Comparison of ENCODE assay signal across 18 cellular contexts in the genomic region with DNA sequence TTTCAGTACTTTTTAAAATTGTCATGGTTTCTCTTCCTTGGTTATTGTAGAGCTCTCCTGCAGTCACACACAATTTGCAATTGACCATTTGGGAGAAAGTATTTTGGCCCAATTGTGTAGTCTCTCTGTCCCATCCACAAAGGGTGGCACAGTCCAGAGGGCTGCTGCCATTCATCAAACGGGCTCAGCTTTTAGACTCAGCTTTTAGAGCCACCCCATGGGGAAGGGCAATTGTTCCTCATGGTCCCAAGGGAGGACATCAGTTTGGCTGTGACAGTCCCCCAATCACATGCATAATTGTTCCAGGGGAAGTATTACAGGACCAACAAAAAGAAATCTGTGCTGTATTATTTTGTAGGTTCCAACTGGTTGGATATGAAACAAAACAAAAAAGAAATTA.
DNase-seq lines count a peak whose midpoint lies in the region; ATAC-seq and TF ChIP-seq lines count a peak whose summit lies in the region.
"Had no signal": no experiment of that assay in that cellular context is flagged by ENCODE, and none has a peak within 500 bp of the region (broad histone marks: within the 10 kb centered on the region; RNA-seq: fewer than 3 reads in every experiment).

No MANE protein-coding gene starts in this region.

- ATAC-seq in WTC11 (no peak), HG03097 (IDR thresholded peaks at IDR 0.05; ENCODE audit: low FRiP score, unreplicated experiment) (no peak)
- ATAC-seq: CD8-positive, alpha-beta T cell had no signal

- H3K4me3 Mint-ChIP-seq in WTC11 (no peak overlapping the region), neural progenitor cell (no peak overlapping the region)
- H3K4me3 Mint-ChIP-seq: B cell; CD4-positive, CD25-positive, alpha-beta regulatory T cell; CD8-positive, alpha-beta T cell had no signal

- in situ Hi-C loops in G401 (cut with HindIII; ENCODE audit: low sequenced_read_pairs) = no loop called here

- peaks cover 10% of the 10 kb centered on the region for H3K4me1 ChIP-seq in neural progenitor cell
- H3K4me1 ChIP-seq in osteoblast (ENCODE audit: insufficient read depth, low read length) = no peaks in the 10 kb centered on the region
- H3K4me1 ChIP-seq: BLaER1 had no signal

- H3K27ac Mint-ChIP-seq in WTC11 = 0 out of 2 replicates have a peak overlapping the region, but pooled peaks have one; percentile 22
- H3K27ac Mint-ChIP-seq in neural progenitor cell = peak overlapping the region; percentile 64
- H3K27ac Mint-ChIP-seq: B cell; CD4-positive, CD25-positive, alpha-beta regulatory T cell; CD8-positive, alpha-beta T cell had no signal

- no peak overlapping the region for H3K4me3 ChIP-seq in neural progenitor cell
- no peak overlapping the region for H3K4me3 ChIP-seq in osteoblast (ENCODE audit: insufficient read depth, low read length)
- H3K4me3 ChIP-seq: BLaER1, GM23248 had no signal

- H3K4me1 Mint-ChIP-seq in WTC11 (peaks cover 3% of the 10 kb centered on the region), neural progenitor cell (peaks cover 9% of the 10 kb centered on the region)
- H3K4me1 Mint-ChIP-seq: B cell; CD4-positive, CD25-positive, alpha-beta regulatory T cell had no signal

- no peaks in the 10 kb centered on the region for H4K20me1 ChIP-seq in neural progenitor cell (ENCODE audit: low read depth)
- no peaks in the 10 kb centered on the region for H4K20me1 ChIP-seq in osteoblast (ENCODE audit: insufficient read depth, low read length)
- H4K20me1 ChIP-seq: BLaER1 had no signal

- no peaks in the 10 kb centered on the region for H3K27me3 Mint-ChIP-seq in WTC11 (ENCODE audit: low read depth)
- peaks cover 4% of the 10 kb centered on the region for H3K27me3 Mint-ChIP-seq in neural progenitor cell (ENCODE audit: insufficient read depth, low read depth)
- H3K27me3 Mint-ChIP-seq: CD4-positive, CD25-positive, alpha-beta regulatory T cell had no signal

- CTCF ChIA-PET in WTC11 (lab: Charles Lee) = no interaction called here

- H3K27ac ChIP-seq in neural progenitor cell (no peak overlapping the region), osteoblast (ENCODE audit: low read depth, low read length) (no peak overlapping the region)
- H3K27ac ChIP-seq: BLaER1, C4-2B, GM23248 had no signal

- H2AFZ ChIP-seq in neural progenitor cell (replicated peaks) (no peak overlapping the region), osteoblast (ENCODE audit: low read length) (no peak overlapping the region)
- H2AFZ ChIP-seq: GM23248 had no signal

- H3K4me2 ChIP-seq in neural progenitor cell (peak overlapping the region; percentile 24), osteoblast (ENCODE audit: insufficient read depth, low read length) (no peak overlapping the region)
- H3K4me2 ChIP-seq: BLaER1 had no signal

- TF ChIP-seq CTCF in WTC11 (IDR thresholded peaks at IDR 0.05) (no peak), neural progenitor cell (IDR thresholded peaks at IDR 0.05) (no peak), osteoblast (IDR thresholded peaks at IDR 0.05; ENCODE audit: extremely low read depth, low read depth, low read length) (no peak)

- no peaks in the 10 kb centered on the region for H3K36me3 Mint-ChIP-seq in WTC11
- H3K36me3 Mint-ChIP-seq in neural progenitor cell = no peaks in the 10 kb centered on the region
- H3K36me3 Mint-ChIP-seq: CD4-positive, CD25-positive, alpha-beta regulatory T cell; CD8-positive, alpha-beta T cell had no signal

- H3F3A ChIP-seq in neural progenitor cell (ENCODE audit: low read depth) = peaks cover 7% of the 10 kb centered on the region

- POLR2A ChIA-PET in WTC11 (lab: Charles Lee) = no interaction called here

- no peaks in the 10 kb centered on the region for H3K79me2 ChIP-seq in neural progenitor cell (ENCODE audit: low read depth)
- H3K79me2 ChIP-seq in osteoblast (ENCODE audit: insufficient read depth, low read length) = no peaks in the 10 kb centered on the region

- H3K36me3 ChIP-seq in neural progenitor cell = no peaks in the 10 kb centered on the region
- no peaks in the 10 kb centered on the region for H3K36me3 ChIP-seq in osteoblast (ENCODE audit: insufficient read depth, low read length)
- H3K36me3 ChIP-seq: BLaER1 had no signal

- H3K9ac ChIP-seq in neural progenitor cell = no peak overlapping the region
- H3K9ac ChIP-seq: BLaER1, GM23248 had no signal

- H3K9me3 ChIP-seq in neural progenitor cell (ENCODE audit: low read depth) = no peaks in the 10 kb centered on the region
- no peaks in the 10 kb centered on the region for H3K9me3 ChIP-seq in osteoblast (ENCODE audit: low read depth, low read length)
- H3K9me3 ChIP-seq: BLaER1, Caco-2 had no signal

- H3K9me3 Mint-ChIP-seq in WTC11 (no peaks in the 10 kb centered on the region), neural progenitor cell (peaks cover 2% of the 10 kb centered on the region)
- H3K9me3 Mint-ChIP-seq: CD8-positive, alpha-beta T cell had no signal

- DNase-seq in G401 (ENCODE audit: low spot score) = peak; percentile 7
- DNase-seq in WTC11 (ENCODE audit: low spot score) = no peak
- DNase-seq in neural progenitor cell (ENCODE audit: low spot score) = peak; percentile 53
- no peak for DNase-seq in osteoblast (ENCODE audit: insufficient read length, low spot score, missing footprints)
- DNase-seq in NCI-H1436 treated with DMSO at 0.1 percent for 48 hours (lab: John Stamatoyannopoulos, UW) = no peak
- DNase-seq: Caco-2; CD4-positive, CD25-positive, alpha-beta regulatory T cell; CD8-positive, alpha-beta T cell; DMS 273 treated with DMSO at 0.1 percent for 48 hours; DMS79; EL; GM23248; H7; HCEC 1CT had no signal

- H3K27me3 ChIP-seq in neural progenitor cell = no peaks in the 10 kb centered on the region
- peaks cover 2% of the 10 kb centered on the region for H3K27me3 ChIP-seq in osteoblast (ENCODE audit: insufficient read depth, low read length)
- H3K27me3 ChIP-seq: BLaER1 had no signal

TF ChIP-seq in WTC11, 78 proteins besides CTCF, POLR2A, EP300 and RAD21:
- no peak for TF ChIP-seq OVOL2 (CRISPR knock-in tag; IDR thresholded peaks at IDR 0.05; ENCODE audit: borderline replicate concordance)
- no peak for TF ChIP-seq CREB1 (CRISPR knock-in tag; IDR thresholded peaks at IDR 0.05)

Comparison
In these comparisons a context has a peak if more than half of its experiments do, and no peak if none do; other contexts are left out.
1. DNase-seq: peak in G401 (single experiment) and neural progenitor cell (single experiment); none in WTC11 (single experiment), osteoblast (single experiment) and NCI-H1436 treated with DMSO at 0.1 percent for 48 hours (single experiment).